In the genomic region with DNA sequence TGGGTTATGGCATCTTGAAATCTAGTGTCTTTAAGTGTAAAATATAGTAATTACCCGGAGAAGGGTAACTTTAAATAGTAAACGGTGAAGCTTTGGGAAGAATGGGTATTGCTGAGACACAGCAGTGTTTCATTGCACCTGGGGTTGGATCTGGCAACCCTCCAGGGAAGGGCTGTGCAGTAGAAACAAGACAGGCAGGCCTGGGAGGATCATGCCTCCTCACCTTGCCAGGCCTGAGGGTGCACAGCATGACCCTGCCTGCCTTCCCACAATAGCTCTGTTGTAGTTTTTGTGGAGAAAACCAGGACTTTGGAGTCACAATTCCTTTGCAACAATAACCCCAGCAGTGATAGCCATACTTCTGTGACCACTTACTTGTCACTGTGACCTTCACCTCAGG, we compare ENCODE assay signal across 20 cellular contexts.
A peak's percentile ranks its signal among the peaks of the same experiment; 100 is the strongest.
DNase-seq lines count a peak whose midpoint lies in the region; ATAC-seq and TF ChIP-seq lines count a peak whose summit lies in the region.
"Had no signal": no experiment of that assay in that cellular context is flagged by ENCODE, and none has a peak within 500 bp of the region (broad histone marks: within the 10 kb centered on the region; RNA-seq: fewer than 3 reads in every experiment).

No MANE protein-coding gene starts in this region.

- no peak overlapping the region for H3K4me3 ChIP-seq in neutrophil (ENCODE audit: low read depth in 1 of 2, low read length in 1 of 2)
- H3K4me3 ChIP-seq: testis had no signal

- H3K4me1 Mint-ChIP-seq in central memory CD8-positive, alpha-beta T cell = peaks cover 23% of the 10 kb centered on the region

- no peak for ATAC-seq in central memory CD8-positive, alpha-beta T cell (replicated peaks; ENCODE audit: extremely low read depth, poor library complexity, severe bottlenecking)
- no peak for ATAC-seq in HG03108 (IDR thresholded peaks at IDR 0.05; ENCODE audit: unreplicated experiment)
- no peak for ATAC-seq in GM19328 (IDR thresholded peaks at IDR 0.05; ENCODE audit: unreplicated experiment)

- H3K36me3 ChIP-seq in neutrophil = peaks cover 86% of the 10 kb centered on the region

- no peaks in the 10 kb centered on the region for H3K27me3 ChIP-seq in neutrophil
- H3K27me3 ChIP-seq: testis had no signal

- DNase-seq in NCI-H1417 (lab: John Stamatoyannopoulos, UW) = peak in 2 of 3 experiments; percentile 27 to 53
- DNase-seq in NCI-H1417 treated with DMSO at 0.1 percent for 48 hours (lab: John Stamatoyannopoulos, UW) = no peak
- peak; percentile 66 for DNase-seq in NCI-H146 (lab: John Stamatoyannopoulos, UW)
- DNase-seq in central memory CD8-positive, alpha-beta T cell (ENCODE audit: low spot score in 2 of 2) = no peak
- no peak for DNase-seq in DMS153 (lab: John Stamatoyannopoulos, UW)
- DNase-seq: activated CD4-positive, alpha-beta T cell treated with anti-CD3 and anti-CD28 coated beads, Interleukin-2, amount 10 ng/mL, durations not matched to agents 24 days and 14 days; activated CD8-positive, alpha-beta memory T cell treated with anti-CD3 and anti-CD28 coated beads, Interleukin-2, amount 50 U/mL, for 48 hours; activated gamma-delta T cell treated with Interleukin-2 at 50 U/mL for 16 hours; amniotic stem cell; effector CD8-positive, alpha-beta T cell; kidney; mesendoderm; NCI-H1930; retina; testis had no signal

- H3K4me3 Mint-ChIP-seq in central memory CD8-positive, alpha-beta T cell = no peak overlapping the region
- H3K4me3 Mint-ChIP-seq: activated CD4-positive, alpha-beta T cell treated with anti-CD3 and anti-CD28 coated beads, Interleukin-2, amount 10 ng/mL, durations not matched to agents 24 days and 14 days; B cell had no signal

- peaks cover 52% of the 10 kb centered on the region for H3K36me3 Mint-ChIP-seq in central memory CD8-positive, alpha-beta T cell (ENCODE audit: insufficient read depth)

- TF ChIP-seq CTCF in neutrophil (IDR thresholded peaks at IDR 0.05) = no peak

- H3K9me3 ChIP-seq in neutrophil = no peaks in the 10 kb centered on the region
- H3K9me3 ChIP-seq: testis had no signal

- H3K4me1 ChIP-seq in neutrophil (ENCODE audit: control insufficient read depth in 1 of 2, insufficient read depth in 1 of 2, low read depth in 1 of 2, low read length in 1 of 2) = peaks cover 0 to 3% of the 10 kb centered on the region in 2 experiments
- H3K4me1 ChIP-seq: testis had no signal

- no peaks in the 10 kb centered on the region for H3K27me3 Mint-ChIP-seq in central memory CD8-positive, alpha-beta T cell
- H3K27me3 Mint-ChIP-seq: activated CD4-positive, alpha-beta T cell treated with anti-CD3 and anti-CD28 coated beads, Interleukin-2, amount 10 ng/mL, durations not matched to agents 24 days and 14 days; B cell had no signal

- H3K27ac ChIP-seq in neutrophil = peak overlapping the region; percentile 9
- H3K27ac ChIP-seq: 22Rv1, testis had no signal

- H3K27ac Mint-ChIP-seq in central memory CD8-positive, alpha-beta T cell (ENCODE audit: low read depth) = peak overlapping the region; percentile 44
- H3K27ac Mint-ChIP-seq: B cell had no signal

- H3K9me3 Mint-ChIP-seq in central memory CD8-positive, alpha-beta T cell = no peaks in the 10 kb centered on the region
- H3K9me3 Mint-ChIP-seq: activated CD4-positive, alpha-beta T cell treated with anti-CD3 and anti-CD28 coated beads, Interleukin-2, amount 10 ng/mL, durations not matched to agents 24 days and 14 days had no signal

Comparison
In these comparisons a context has a peak if more than half of its experiments do, and no peak if none do; other contexts are left out.
1. DNase-seq: peak in NCI-H1417 (2 of 3) and NCI-H146 (single experiment); none in NCI-H1417 treated with DMSO at 0.1 percent for 48 hours (single experiment), central memory CD8-positive, alpha-beta T cell (0 of 2) and DMS153 (single experiment).